18 cellular contexts compared by ENCODE assay signal in genomic region chr12:123546281-123546680, GRCh38. TPM values are rescaled to one million over a fixed set of nuclear protein-coding genes. Genes with fewer than 3 reads are reported as not detected.
DNase-seq lines count a peak whose midpoint lies in the region; ATAC-seq and TF ChIP-seq lines count a peak whose summit lies in the region.
"Had no signal": no experiment of that assay in that cellular context is flagged by ENCODE, and none has a peak within 500 bp of the region (broad histone marks: within the 10 kb centered on the region; RNA-seq: fewer than 3 reads in every experiment).

No MANE protein-coding gene starts in this region.

- no peak overlapping the region for H3K27ac ChIP-seq in upper lobe of right lung
- H3K27ac ChIP-seq: stomach, uterus, WERI-Rb-1 had no signal

- no peak overlapping the region for H3K4me3 ChIP-seq in upper lobe of right lung
- H3K4me3 ChIP-seq: MG63, stomach, uterus had no signal

- TF ChIP-seq CTCF in upper lobe of right lung (IDR thresholded peaks at IDR 0.05) = no peak

- intact Hi-C loops in upper lobe of right lung (cut with DNase I) = no loop called here

- H3K27me3 ChIP-seq in upper lobe of right lung = no peaks in the 10 kb centered on the region
- H3K27me3 ChIP-seq: stomach, uterus had no signal

- no peak for ATAC-seq in upper lobe of right lung
- ATAC-seq: natural killer cell treated with Interleukin-12 subunit alpha and Interleukin-12 subunit beta and Interleukin-15 and Interleukin-18, amount 100 ng/mL, for 72 hours had no signal

- DNase-seq in AG08396 (ENCODE audit: low spot score) (peak; percentile 61), HK-2 (ENCODE audit: unreplicated experiment) (peak; percentile 15), astrocyte of the hippocampus (ENCODE audit: low read depth, low spot score) (peak; percentile 47), iris pigment epithelial cell (ENCODE audit: low read depth) (peak; percentile 46), NCI-H2029 treated with DMSO at 0.1 percent for 48 hours (lab: John Stamatoyannopoulos, UW) (no peak), upper lobe of right lung (no peak), G401 (ENCODE audit: low spot score) (no peak)
- DNase-seq in effector CD4-positive, alpha-beta T cell = no peak
- DNase-seq: Caco-2, GF-D8, MG63, NCI-H187 treated with DMSO at 0.1 percent for 48 hours, NCI-H69, retina, stomach, uterus, WERI-Rb-1 had no signal

- H3K4me1 ChIP-seq in upper lobe of right lung = no peaks in the 10 kb centered on the region
- H3K4me1 ChIP-seq: Caco-2, stomach, uterus had no signal

- H3K9me3 ChIP-seq in upper lobe of right lung = no peaks in the 10 kb centered on the region
- H3K9me3 ChIP-seq: Caco-2, MG63, stomach, uterus had no signal

- in situ Hi-C loops in G401 (cut with HindIII; ENCODE audit: low sequenced_read_pairs) = no loop called here

- no peaks in the 10 kb centered on the region for H3K36me3 ChIP-seq in upper lobe of right lung
- H3K36me3 ChIP-seq: MG63, stomach, uterus, WERI-Rb-1 had no signal

RNA-seq across cellular contexts. Expression of gene RILPL1, which starts 12.8 kb away (rescaled TPM):
- total RNA-seq in upper lobe of right lung = 17.9 TPM
- 22.2 and 38.2 TPM in 2 replicates for total RNA-seq in G401 (2014; rRNA removed; shearing (Covaris generic))

RNA-seq across cellular contexts. Expression of gene TMED2, which starts 38.1 kb away (rescaled TPM):
- total RNA-seq in upper lobe of right lung = 200 TPM
- 259 and 337 TPM in 2 replicates for total RNA-seq in G401 (2014; rRNA removed; shearing (Covaris generic))

RNA-seq across cellular contexts. Expression of gene DDX55, which starts 55.6 kb away (rescaled TPM):
- 20.2 TPM for total RNA-seq in upper lobe of right lung
- total RNA-seq in G401 (2014; rRNA removed; shearing (Covaris generic)) = 26.8 and 29.3 TPM in 2 replicates

Comparison
In these comparisons a context has a peak if more than half of its experiments do, and no peak if none do; other contexts are left out.
1. DNase-seq: peak in AG08396 (single experiment), HK-2 (single experiment), astrocyte of the hippocampus (single experiment) and iris pigment epithelial cell (single experiment); none in NCI-H2029 treated with DMSO at 0.1 percent for 48 hours (single experiment), effector CD4-positive, alpha-beta T cell (single experiment), upper lobe of right lung (single experiment) and G401 (single experiment).